8 cellular contexts compared by ENCODE assay signal in the genomic region with DNA sequence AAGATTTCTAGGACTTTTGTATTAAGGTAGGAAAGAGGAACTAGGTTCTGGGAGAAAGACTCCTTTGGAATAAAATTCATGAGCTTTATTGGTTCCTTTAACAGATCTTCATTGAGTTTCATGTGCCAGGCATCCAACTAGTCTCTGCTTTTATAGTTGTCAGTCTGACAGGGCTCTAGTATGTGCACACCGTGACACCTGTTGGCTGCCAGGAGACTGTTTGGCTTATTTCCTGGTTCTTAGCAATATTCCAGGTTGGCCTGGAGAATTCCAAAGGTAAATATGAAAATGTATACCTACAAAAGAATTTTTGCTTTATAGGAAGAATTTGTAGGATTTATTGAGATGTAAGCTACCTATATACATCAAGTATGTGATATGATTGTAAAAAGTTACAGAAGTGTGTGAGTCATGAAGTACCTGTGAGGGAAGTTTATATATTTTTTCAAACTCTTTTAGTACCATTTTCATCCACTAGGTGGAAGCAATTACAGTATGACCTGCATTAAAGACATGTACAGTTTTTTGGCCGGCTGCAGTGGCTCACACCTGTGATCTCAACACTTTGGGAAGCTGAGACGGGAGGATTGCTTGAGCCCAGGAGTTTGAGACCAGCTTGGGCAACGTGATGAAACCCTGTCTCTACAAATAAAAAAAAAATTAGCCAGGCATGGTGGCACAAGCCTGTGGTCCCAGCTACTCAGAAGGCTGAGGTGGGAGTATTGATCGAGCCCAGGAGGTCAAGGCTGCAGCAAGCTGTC. TPM values are rescaled to one million over a fixed set of nuclear protein-coding genes. Genes with fewer than 3 reads are reported as not detected.
DNase-seq lines count a peak whose midpoint lies in the region; ATAC-seq and TF ChIP-seq lines count a peak whose summit lies in the region.
"Had no signal": no experiment of that assay in that cellular context is flagged by ENCODE, and none has a peak within 500 bp of the region (broad histone marks: within the 10 kb centered on the region; RNA-seq: fewer than 3 reads in every experiment).

No MANE protein-coding gene starts in this region.

- ATAC-seq in GM19467 (IDR thresholded peaks at IDR 0.05; ENCODE audit: unreplicated experiment) (peak; percentile 84), HG03460 (IDR thresholded peaks at IDR 0.05; ENCODE audit: unreplicated experiment) (peak; percentile 78), heart left ventricle (peak in 3 of 4 donors; percentile 56 to 66 (median 60))
- peak; percentile 69 for ATAC-seq in activated T-helper 17 cell treated with anti-CD3 and anti-CD28 coated beads, Interleukin-2, amount 50 U/mL, for 72 hours (replicated peaks)

- H3K4me1 ChIP-seq in heart left ventricle (no peaks in the 10 kb centered on the region), sigmoid colon (peaks cover 0 to 4% (median 0%) of the 10 kb centered on the region in 4 donors)

- no peak overlapping the region for H3K4me3 Mint-ChIP-seq in activated T-helper 17 cell treated with anti-CD3 and anti-CD28 coated beads, Interleukin-2, amount 50 U/mL, for 72 hours
- H3K4me3 Mint-ChIP-seq: dendritic cell treated with granulocyte-macrophage colony-stimulating factor and Interleukin-4, amounts not matched to agents 40 ng/mL and 50 ng/mL, for 4 days had no signal

- DNase-seq in ELF-1 (ENCODE audit: low read depth, low spot score) = peak; percentile 26
- peak; percentile 48 for DNase-seq in NCI-H460 (ENCODE audit: extremely low read depth, low read depth)
- DNase-seq in heart left ventricle = peak in 1 of 5 donors; percentile 44
- DNase-seq in sigmoid colon = peak; percentile 77

- H3K27me3 ChIP-seq in heart left ventricle = no peaks in the 10 kb centered on the region
- H3K27me3 ChIP-seq in sigmoid colon = no peaks in the 10 kb centered on the region

- intact Hi-C loops in heart left ventricle (cut with DNase I) (loop anchor here in 8 of 10 donors (1.0 to 10.0 kb wide), 7 partner anchors 125 to 237 kb away; no protein-coding TSS in a partner anchor), sigmoid colon (cut with DNase I) (loop anchor here (1.0 to 5.0 kb wide), 3 partner anchors 62 to 234 kb away; no protein-coding TSS in a partner anchor)

- H3K36me3 ChIP-seq in heart left ventricle (peaks cover 0 to 44% (median 38%) of the 10 kb centered on the region in 9 donors), sigmoid colon (peaks cover 0 to 37% (median 21%) of the 10 kb centered on the region in 4 donors)

- H3K27ac ChIP-seq in heart left ventricle = no peak overlapping the region
- no peak overlapping the region for H3K27ac ChIP-seq in sigmoid colon

- TF ChIP-seq POLR2A in heart left ventricle (IDR thresholded peaks at IDR 0.05) (no peak), sigmoid colon (IDR thresholded peaks at IDR 0.05) (no peak)

- no peak for TF ChIP-seq EP300 in sigmoid colon (IDR thresholded peaks at IDR 0.05)

- TF ChIP-seq CTCF in heart left ventricle (IDR thresholded peaks at IDR 0.05) (peak; percentile 43 to 77 (median 65)), sigmoid colon (IDR thresholded peaks at IDR 0.05) (peak; percentile 70 to 73 (median 72))

- peaks cover 8% of the 10 kb centered on the region for H3K4me1 Mint-ChIP-seq in activated T-helper 17 cell treated with anti-CD3 and anti-CD28 coated beads, Interleukin-2, amount 50 U/mL, for 72 hours

- peaks cover 36% of the 10 kb centered on the region for H3K36me3 Mint-ChIP-seq in activated T-helper 17 cell treated with anti-CD3 and anti-CD28 coated beads, Interleukin-2, amount 50 U/mL, for 72 hours (ENCODE audit: low read depth)

- 30 to 40% (median 32%) methylated on average over 5 of the region's 5 CpGs for WGBS in heart left ventricle, 4 donors
- WGBS in sigmoid colon, 2 donors = 26 to 37% methylated on average over 5 of the region's 5 CpGs

- no peak overlapping the region for H3K27ac Mint-ChIP-seq in activated T-helper 17 cell treated with anti-CD3 and anti-CD28 coated beads, Interleukin-2, amount 50 U/mL, for 72 hours
- H3K27ac Mint-ChIP-seq: dendritic cell treated with granulocyte-macrophage colony-stimulating factor and Interleukin-4, amounts not matched to agents 40 ng/mL and 50 ng/mL, for 4 days had no signal

- H3K9me3 Mint-ChIP-seq in activated T-helper 17 cell treated with anti-CD3 and anti-CD28 coated beads, Interleukin-2, amount 50 U/mL, for 72 hours = no peaks in the 10 kb centered on the region
- H3K9me3 Mint-ChIP-seq: dendritic cell treated with granulocyte-macrophage colony-stimulating factor and Interleukin-4, amounts not matched to agents 40 ng/mL and 50 ng/mL, for 4 days had no signal

- H3K9me3 ChIP-seq in heart left ventricle (peaks cover 0 to 10% (median 0%) of the 10 kb centered on the region in 12 donors), sigmoid colon (no peaks in the 10 kb centered on the region)

- no peaks in the 10 kb centered on the region for H3K27me3 Mint-ChIP-seq in activated T-helper 17 cell treated with anti-CD3 and anti-CD28 coated beads, Interleukin-2, amount 50 U/mL, for 72 hours
- H3K27me3 Mint-ChIP-seq: dendritic cell treated with granulocyte-macrophage colony-stimulating factor and Interleukin-4, amounts not matched to agents 40 ng/mL and 50 ng/mL, for 4 days had no signal

- H3K4me3 ChIP-seq in heart left ventricle (no peak overlapping the region), sigmoid colon (no peak overlapping the region)

RNA-seq across cellular contexts. Expression of gene NDUFAF5, which starts 35.2 kb away (rescaled TPM):
- total RNA-seq in NCI-H460 (2014; rRNA removed; shearing (Covaris generic)) = 31.9 and 37.5 TPM in 2 replicates
- polyA plus RNA-seq in NCI-H460 (2014; cell fraction: nucleus; rRNA removed) = 59.4 and 60.7 TPM in 2 replicates
- 10 to 100 TPM; 19.7 to 31.2 TPM for total RNA-seq in activated T-helper 17 cell treated with anti-CD3 and anti-CD28 coated beads, Interleukin-2, amount 50 U/mL, for 72 hours
- total RNA-seq in heart left ventricle (10 to 100 TPM; 34.7 to 72.3 (median 55.5) TPM), sigmoid colon (10 to 100 TPM; 17.4 to 21.7 (median 18.5) TPM)
- polyA plus RNA-seq in heart left ventricle (10 to 100 TPM; 38.9 to 72.0 TPM), sigmoid colon (10 to 100 TPM; 18.5 to 28.2 (median 26.4) TPM)

RNA-seq across cellular contexts. Expression of gene ESF1, which starts 35.3 kb away (rescaled TPM):
- 25.6 and 28.9 TPM in 2 replicates for total RNA-seq in NCI-H460 (2014; rRNA removed; shearing (Covaris generic))
- 11.0 and 18.2 TPM in 2 replicates for polyA plus RNA-seq in NCI-H460 (2014; cell fraction: nucleus; rRNA removed)
- 10 to 100 TPM; 13.9 to 21.7 TPM for total RNA-seq in activated T-helper 17 cell treated with anti-CD3 and anti-CD28 coated beads, Interleukin-2, amount 50 U/mL, for 72 hours
- total RNA-seq in heart left ventricle (10 to 100 TPM in 7 of 9 donors, 1 to 10 TPM in 2; 8.9 to 17.8 (median 14.0) TPM), sigmoid colon (10 to 100 TPM; 14.0 to 20.5 (median 16.0) TPM)
- polyA plus RNA-seq in heart left ventricle (10 to 100 TPM; 12.1 to 19.0 TPM), sigmoid colon (10 to 100 TPM in 1 of 3 donors, 1 to 10 TPM in 2; 7.2 to 11.3 (median 8.0) TPM)
